ENCODE assay signal across 8 cellular contexts in genomic region chr6:27157461-27158315, GRCh38.
DNase-seq lines count a peak whose midpoint lies in the region; FAIRE-seq and TF ChIP-seq lines count a peak whose summit lies in the region.

No MANE protein-coding gene starts in this region.

- H3K4me3 ChIP-seq in A673 (ENCODE audit: low read depth, low read length, poor library complexity, severe bottlenecking), result peak overlapping the region; percentile 53
- H3K4me3 ChIP-seq in parathyroid adenoma (ENCODE audit: low read depth, low read length), result peak overlapping the region; percentile 52
- H3K4me3 ChIP-seq in transverse colon, result peak overlapping the region; percentile 12 to 51 (median 26)

- peak; percentile 81 for FAIRE-seq in GM18507 (lab: Jason Lieb, UNC)

- H3K9me3 ChIP-seq in A673 (ENCODE audit: low read depth, low read length, poor library complexity, severe bottlenecking) (no peaks in the 10 kb centered on the region), parathyroid adenoma (ENCODE audit: control insufficient read depth, low read length) (no peaks in the 10 kb centered on the region), transverse colon (no peaks in the 10 kb centered on the region)

- no peak overlapping the region for H3K9ac ChIP-seq in parathyroid adenoma

- H3K27ac ChIP-seq in A673 (ENCODE audit: low read depth, low read length, poor library complexity, severe bottlenecking) (no peak overlapping the region), parathyroid adenoma (peak overlapping the region; percentile 51), transverse colon (peak overlapping the region; percentile 8 to 50 (median 28))

- H3K27me3 ChIP-seq in A673 (replicated peaks; ENCODE audit: insufficient read depth, low read depth, low read length, poor library complexity) (no peaks in the 10 kb centered on the region), parathyroid adenoma (ENCODE audit: control insufficient read depth, insufficient read depth, low read length) (no peaks in the 10 kb centered on the region), transverse colon (no peaks in the 10 kb centered on the region)

- TF ChIP-seq POLR2A in transverse colon (IDR thresholded peaks at IDR 0.05), result no peak

- peak; percentile 85 for DNase-seq in A673 (ENCODE audit: low spot score)
- no peak for DNase-seq in GM18507 (ENCODE audit: extremely low spot score, insufficient read length, low read depth)
- DNase-seq in HS-5 (ENCODE audit: low read depth), result peak; percentile 61
- DNase-seq in RPMI8226, result peak; percentile 85
- peak; percentile 74 for DNase-seq in activated gamma-delta T cell treated with Interleukin-2 at 50 U/mL for 16 hours
- DNase-seq in germinal center (ENCODE audit: low spot score), result peak; percentile 44
- DNase-seq in transverse colon, result peak; percentile 74

- H3K36me3 ChIP-seq in A673 (ENCODE audit: insufficient read depth, low read length, poor library complexity, severe bottlenecking) (no peaks in the 10 kb centered on the region), parathyroid adenoma (ENCODE audit: control insufficient read depth, insufficient read depth, low read length) (no peaks in the 10 kb centered on the region), transverse colon (no peaks in the 10 kb centered on the region)

- WGBS in transverse colon (ENCODE audit: low coverage in 1 of 2), 2 donors, result 0 to 3% methylated on average over 8 to 34 of the region's 34 CpGs

- TF ChIP-seq EP300 in transverse colon (IDR thresholded peaks at IDR 0.05; ENCODE audit: low read depth), result no peak

- no peaks in the 10 kb centered on the region for H3K79me2 ChIP-seq in parathyroid adenoma

- no TSS peak for BruUV-seq in A673 (replicated peaks; lab: Mats Ljungman, UMichigan)

- peak overlapping the region; percentile 78 for H3K4me2 ChIP-seq in parathyroid adenoma (ENCODE audit: low read length)

- no peaks in the 10 kb centered on the region for H3K4me1 ChIP-seq in A673 (ENCODE audit: insufficient read depth, low read length, poor library complexity, severe bottlenecking)
- H3K4me1 ChIP-seq in parathyroid adenoma, result no peaks in the 10 kb centered on the region
- H3K4me1 ChIP-seq in transverse colon, result peaks cover 4 to 14% (median 8%) of the 10 kb centered on the region in 4 donors

- CTCF ChIA-PET in A673 (lab: Charles Lee), result no interaction called here

- peak overlapping the region; percentile 91 for H2AFZ ChIP-seq in parathyroid adenoma

- POLR2A ChIA-PET in A673 (lab: Charles Lee; ENCODE audit: low non-redundant PET), result no interaction called here

- intact Hi-C loops in A673 (cut with micrococcal nuclease; ENCODE audit: unreplicated experiment), result no loop called here
- intact Hi-C loops in transverse colon (cut with DNase I; ENCODE audit: low total_unique reads), result no loop called here

- in situ Hi-C loops in transverse colon (cut with MboI; ENCODE audit: low pct_ligation_motif_present in 1 of 4, low pct_unique_long_range_greater_than_20kb in 1 of 4, low sequenced_read_pairs in 3 of 4), result loop anchor here in 2 of 4 donors (25.0 kb wide), 3 partner anchors 355 to 1180 kb away; partner anchors contain the start of genes ZKSCAN3 (in 1 of the 2) and ZSCAN31 (in 1 of the 2)

- peak; percentile 57 for TF ChIP-seq CTCF in A673 (conservative IDR thresholded peaks at IDR 0.05; ENCODE audit: low read depth, low read length)
- TF ChIP-seq CTCF in parathyroid adenoma (IDR thresholded peaks at IDR 0.05), result peak; percentile 43
- peak; percentile 16 to 58 (median 39) for TF ChIP-seq CTCF in transverse colon (IDR thresholded peaks at IDR 0.05)
